26 cellular contexts compared by ENCODE assay signal in the genomic region with DNA sequence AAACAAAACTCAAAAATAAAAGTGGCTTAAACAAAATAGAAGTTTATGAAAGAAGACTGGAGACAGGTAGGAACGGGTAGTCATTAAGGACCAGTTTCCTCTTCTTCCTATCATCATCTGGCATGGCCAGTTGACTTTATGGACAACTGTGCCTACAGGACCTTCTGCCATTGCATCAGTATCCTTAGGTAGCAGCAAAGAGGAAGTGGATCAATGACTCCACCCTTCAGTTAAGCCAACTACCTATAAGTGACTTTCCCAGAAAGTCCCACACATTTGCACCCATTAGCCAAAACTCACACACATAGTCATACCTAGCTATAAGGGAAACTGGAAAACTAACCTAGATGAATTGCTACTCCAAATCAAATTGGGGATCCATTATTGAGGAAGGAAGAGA. TPM values are rescaled to one million over a fixed set of nuclear protein-coding genes. Genes with fewer than 3 reads are reported as not detected.
"Had no signal": no experiment of that assay in that cellular context is flagged by ENCODE, and none has a peak within 500 bp of the region (broad histone marks: within the 10 kb centered on the region; RNA-seq: fewer than 3 reads in every experiment).

No MANE protein-coding gene starts in this region.

- H3K9me3 Mint-ChIP-seq: activated T-cell treated with anti-CD3 and anti-CD28 coated beads, Interleukin-2, amount 50 U/mL, for 24 hours; dendritic cell treated with granulocyte-macrophage colony-stimulating factor and Interleukin-4, amounts not matched to agents 40 ng/mL and 50 ng/mL, for 4 days had no signal

- H3K27ac Mint-ChIP-seq: activated CD4-positive, alpha-beta T cell treated with anti-CD3 and anti-CD28 coated beads for 36 hours; activated naive CD4-positive, alpha-beta T cell treated with anti-CD3 and anti-CD28 coated beads, Interleukin-2, amount 50 U/mL, for 72 hours; activated T-cell treated with anti-CD3 and anti-CD28 coated beads, Interleukin-2, amount 50 U/mL, for 24 hours; activated T-helper 17 cell treated with anti-CD3 and anti-CD28 coated beads, Interleukin-2, amount 50 U/mL, for 72 hours; dendritic cell treated with granulocyte-macrophage colony-stimulating factor and Interleukin-4, amounts not matched to agents 40 ng/mL and 50 ng/mL, for 4 days; naive B cell had no signal

- H3K4me3 ChIP-seq: heart right ventricle, smooth muscle cell, testis, vagina had no signal

- DNase-seq: activated CD4-positive, alpha-beta T cell treated with anti-CD3 and anti-CD28 coated beads for 36 hours; activated CD4-positive, alpha-beta T cell treated with anti-CD3 and anti-CD28 coated beads, Interleukin-2, amount 50 U/mL, for 4 hours; activated CD8-positive, alpha-beta memory T cell treated with anti-CD3 and anti-CD28 coated beads for 24 hours; activated CD8-positive, alpha-beta memory T cell treated with anti-CD3 and anti-CD28 coated beads, Interleukin-2, amount 50 U/mL, for 4 hours; activated T-cell treated with anti-CD3 and anti-CD28 coated beads, Interleukin-2, amount 50 U/mL, for 24 hours; aorta; effector CD4-positive, alpha-beta T cell; erythroblast; foreskin fibroblast; heart right ventricle; islet precursor cell; left colon; naive B cell; nucleus accumbens; stimulated activated CD4-positive, alpha-beta T cell treated with anti-CD3 and anti-CD28 coated beads, Interleukin-15, amount 100 ng/mL, for 24 hours; stimulated activated CD4-positive, alpha-beta T cell treated with anti-CD3 and anti-CD28 coated beads, Interleukin-2, amount 100 ng/mL, for 48 hours; stimulated activated naive CD4-positive, alpha-beta T cell; testis; trophoblast cell had no signal

- H3K4me1 Mint-ChIP-seq: activated CD4-positive, alpha-beta T cell treated with anti-CD3 and anti-CD28 coated beads for 36 hours; activated T-helper 17 cell treated with anti-CD3 and anti-CD28 coated beads, Interleukin-2, amount 50 U/mL, for 72 hours; naive B cell had no signal

- H3K36me3 Mint-ChIP-seq: activated naive CD4-positive, alpha-beta T cell treated with anti-CD3 and anti-CD28 coated beads, Interleukin-2, amount 50 U/mL, for 72 hours; naive B cell had no signal

- H3K27me3 Mint-ChIP-seq: activated CD4-positive, alpha-beta T cell treated with anti-CD3 and anti-CD28 coated beads for 36 hours; activated T-cell treated with anti-CD3 and anti-CD28 coated beads, Interleukin-2, amount 50 U/mL, for 24 hours; activated T-helper 17 cell treated with anti-CD3 and anti-CD28 coated beads, Interleukin-2, amount 50 U/mL, for 72 hours; brain; dendritic cell treated with granulocyte-macrophage colony-stimulating factor and Interleukin-4, amounts not matched to agents 40 ng/mL and 50 ng/mL, for 4 days had no signal

- H3K4me3 Mint-ChIP-seq: activated CD4-positive, alpha-beta T cell treated with anti-CD3 and anti-CD28 coated beads for 36 hours; activated T-cell treated with anti-CD3 and anti-CD28 coated beads, Interleukin-2, amount 50 U/mL, for 24 hours; activated T-helper 17 cell treated with anti-CD3 and anti-CD28 coated beads, Interleukin-2, amount 50 U/mL, for 72 hours; brain; dendritic cell treated with granulocyte-macrophage colony-stimulating factor and Interleukin-4, amounts not matched to agents 40 ng/mL and 50 ng/mL, for 4 days; naive B cell had no signal

- ATAC-seq: activated CD4-positive, alpha-beta T cell treated with anti-CD3 and anti-CD28 coated beads for 36 hours; activated naive CD4-positive, alpha-beta T cell treated with anti-CD3 and anti-CD28 coated beads, Interleukin-2, amount 50 U/mL, for 72 hours; activated T-helper 17 cell treated with anti-CD3 and anti-CD28 coated beads, Interleukin-2, amount 50 U/mL, for 72 hours; heart right ventricle; left colon; sciatic nerve had no signal

RNA-seq across cellular contexts. Expression of gene RASAL2, which starts 51.7 kb away (rescaled TPM):
- total RNA-seq: activated CD4-positive, alpha-beta T cell treated with anti-CD3 and anti-CD28 coated beads for 36 hours; activated naive CD4-positive, alpha-beta T cell treated with anti-CD3 and anti-CD28 coated beads, Interleukin-2, amount 50 U/mL, for 72 hours had no signal
